In the genomic region with DNA sequence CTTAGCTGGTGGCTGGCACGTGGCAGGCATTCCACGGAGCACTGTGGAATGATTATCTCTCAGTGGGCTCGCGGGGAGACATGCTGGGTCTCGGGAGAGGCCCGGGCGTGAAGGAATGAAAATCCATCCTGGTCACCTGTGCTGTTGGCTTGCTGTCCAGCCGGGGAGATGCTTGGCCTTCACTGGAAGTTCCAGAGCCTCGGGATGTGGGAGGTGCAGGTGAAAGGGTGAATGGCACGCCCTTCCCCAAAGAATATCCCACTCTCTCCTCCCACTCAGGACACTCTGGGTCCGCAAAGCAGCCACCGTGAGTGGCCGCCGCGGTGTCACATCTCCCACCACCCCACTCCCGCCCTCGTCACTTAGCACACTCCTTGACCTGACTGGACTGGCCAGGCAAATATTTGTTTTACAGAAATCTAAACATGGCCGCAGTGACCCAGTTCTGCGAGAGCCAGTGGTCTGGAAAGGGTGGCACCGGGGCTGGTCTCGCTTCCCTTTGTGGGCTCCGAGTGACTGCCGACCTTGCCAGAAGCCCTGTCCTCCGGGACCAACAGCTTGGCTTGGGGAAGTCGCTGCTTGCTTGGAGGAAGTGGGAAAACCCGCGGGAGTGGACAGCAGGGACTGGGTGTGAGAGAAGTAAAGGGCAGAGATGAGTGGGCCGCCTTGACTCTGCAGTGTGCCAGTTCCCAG, we compare ENCODE assay signal across 1 cellular context.
TF ChIP-seq lines count a peak whose summit lies in the region.

No MANE protein-coding gene starts in this region.

TF ChIP-seq in HepG2, 621 proteins besides CTCF, POLR2A, EP300 and RAD21 (continued from another document and continues in another):
- no peak for TF ChIP-seq MXD4 (CRISPR knock-in tag; IDR thresholded peaks at IDR 0.05)
- peak; percentile 97 for TF ChIP-seq ZNF317 (CRISPR knock-in tag; IDR thresholded peaks at IDR 0.05)
- TF ChIP-seq, protein P1, sequence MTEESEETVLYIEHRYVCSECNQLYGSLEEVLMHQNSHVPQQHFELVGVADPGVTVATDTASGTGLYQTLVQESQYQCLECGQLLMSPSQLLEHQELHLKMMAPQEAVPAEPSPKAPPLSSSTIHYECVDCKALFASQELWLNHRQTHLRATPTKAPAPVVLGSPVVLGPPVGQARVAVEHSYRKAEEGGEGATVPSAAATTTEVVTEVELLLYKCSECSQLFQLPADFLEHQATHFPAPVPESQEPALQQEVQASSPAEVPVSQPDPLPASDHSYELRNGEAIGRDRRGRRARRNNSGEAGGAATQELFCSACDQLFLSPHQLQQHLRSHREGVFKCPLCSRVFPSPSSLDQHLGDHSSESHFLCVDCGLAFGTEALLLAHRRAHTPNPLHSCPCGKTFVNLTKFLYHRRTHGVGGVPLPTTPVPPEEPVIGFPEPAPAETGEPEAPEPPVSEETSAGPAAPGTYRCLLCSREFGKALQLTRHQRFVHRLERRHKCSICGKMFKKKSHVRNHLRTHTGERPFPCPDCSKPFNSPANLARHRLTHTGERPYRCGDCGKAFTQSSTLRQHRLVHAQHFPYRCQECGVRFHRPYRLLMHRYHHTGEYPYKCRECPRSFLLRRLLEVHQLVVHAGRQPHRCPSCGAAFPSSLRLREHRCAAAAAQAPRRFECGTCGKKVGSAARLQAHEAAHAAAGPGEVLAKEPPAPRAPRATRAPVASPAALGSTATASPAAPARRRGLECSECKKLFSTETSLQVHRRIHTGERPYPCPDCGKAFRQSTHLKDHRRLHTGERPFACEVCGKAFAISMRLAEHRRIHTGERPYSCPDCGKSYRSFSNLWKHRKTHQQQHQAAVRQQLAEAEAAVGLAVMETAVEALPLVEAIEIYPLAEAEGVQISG (CRISPR knock-in tag; IDR thresholded peaks at IDR 0.05): peak; percentile 80
- TF ChIP-seq, protein P2, sequence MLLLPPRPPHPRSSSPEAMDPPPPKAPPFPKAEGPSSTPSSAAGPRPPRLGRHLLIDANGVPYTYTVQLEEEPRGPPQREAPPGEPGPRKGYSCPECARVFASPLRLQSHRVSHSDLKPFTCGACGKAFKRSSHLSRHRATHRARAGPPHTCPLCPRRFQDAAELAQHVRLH (CRISPR knock-in tag; IDR thresholded peaks at IDR 0.05; ENCODE audit: borderline replicate concordance, low read depth): no peak
- no peak for TF ChIP-seq AHR (CRISPR knock-in tag; IDR thresholded peaks at IDR 0.05)
- TF ChIP-seq ASH2L (IDR thresholded peaks at IDR 0.05; ENCODE audit: insufficient read length, low read depth, low read length): peak; percentile 55
- TF ChIP-seq, protein P3, sequence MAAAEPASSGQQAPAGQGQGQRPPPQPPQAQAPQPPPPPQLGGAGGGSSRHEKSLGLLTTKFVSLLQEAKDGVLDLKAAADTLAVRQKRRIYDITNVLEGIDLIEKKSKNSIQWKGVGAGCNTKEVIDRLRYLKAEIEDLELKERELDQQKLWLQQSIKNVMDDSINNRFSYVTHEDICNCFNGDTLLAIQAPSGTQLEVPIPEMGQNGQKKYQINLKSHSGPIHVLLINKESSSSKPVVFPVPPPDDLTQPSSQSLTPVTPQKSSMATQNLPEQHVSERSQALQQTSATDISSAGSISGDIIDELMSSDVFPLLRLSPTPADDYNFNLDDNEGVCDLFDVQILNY (CRISPR knock-in tag; conservative IDR thresholded peaks at IDR 0.05): no peak
- TF ChIP-seq KAT2B (IDR thresholded peaks at IDR 0.05; ENCODE audit: borderline replicate concordance, low read depth, low read length): no peak
- TF ChIP-seq TOE1 (CRISPR knock-in tag; IDR thresholded peaks at IDR 0.05): no peak
- TF ChIP-seq, protein P4, sequence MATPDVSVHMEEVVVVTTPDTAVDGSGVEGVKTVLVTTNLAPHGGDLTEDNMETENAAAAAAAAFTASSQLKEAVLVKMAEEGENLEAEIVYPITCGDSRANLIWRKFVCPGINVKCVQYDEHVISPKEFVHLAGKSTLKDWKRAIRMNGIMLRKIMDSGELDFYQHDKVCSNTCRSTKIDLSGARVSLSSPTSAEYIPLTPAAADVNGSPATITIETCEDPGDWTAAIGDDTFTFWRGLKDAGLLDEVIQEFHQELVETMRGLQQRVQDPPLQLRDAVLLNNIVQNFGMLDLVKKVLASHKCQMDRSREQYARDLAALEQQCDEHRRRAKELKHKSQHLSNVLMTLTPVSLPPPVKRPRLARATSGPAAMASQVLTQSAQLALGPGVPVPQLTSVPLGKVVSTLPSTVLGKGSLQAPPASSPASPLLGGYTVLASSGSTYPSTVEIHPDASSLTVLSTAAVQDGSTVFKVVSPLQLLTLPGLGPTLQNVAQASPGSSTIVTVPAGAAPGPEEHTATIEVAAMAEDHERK (CRISPR knock-in tag; IDR thresholded peaks at IDR 0.05; ENCODE audit: low read depth): no peak
- TF ChIP-seq HNRNPK (IDR thresholded peaks at IDR 0.05; ENCODE audit: low read depth, low read length, poor library complexity, severe bottlenecking): no peak
- TF ChIP-seq JUN (CRISPR knock-in tag; IDR thresholded peaks at IDR 0.05): no peak
- TF ChIP-seq, protein P5, sequence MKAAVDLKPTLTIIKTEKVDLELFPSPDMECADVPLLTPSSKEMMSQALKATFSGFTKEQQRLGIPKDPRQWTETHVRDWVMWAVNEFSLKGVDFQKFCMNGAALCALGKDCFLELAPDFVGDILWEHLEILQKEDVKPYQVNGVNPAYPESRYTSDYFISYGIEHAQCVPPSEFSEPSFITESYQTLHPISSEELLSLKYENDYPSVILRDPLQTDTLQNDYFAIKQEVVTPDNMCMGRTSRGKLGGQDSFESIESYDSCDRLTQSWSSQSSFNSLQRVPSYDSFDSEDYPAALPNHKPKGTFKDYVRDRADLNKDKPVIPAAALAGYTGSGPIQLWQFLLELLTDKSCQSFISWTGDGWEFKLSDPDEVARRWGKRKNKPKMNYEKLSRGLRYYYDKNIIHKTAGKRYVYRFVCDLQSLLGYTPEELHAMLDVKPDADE (CRISPR knock-in tag; IDR thresholded peaks at IDR 0.05): no peak
- TF ChIP-seq MED13 (CRISPR knock-in tag; IDR thresholded peaks at IDR 0.05): no peak
- TF ChIP-seq SRY (CRISPR knock-in tag; IDR thresholded peaks at IDR 0.05): no peak
- no peak for TF ChIP-seq STAG1 (CRISPR knock-in tag; IDR thresholded peaks at IDR 0.05)
- TF ChIP-seq FOXO1 (CRISPR knock-in tag; IDR thresholded peaks at IDR 0.05): no peak; the same call in 1 of the 2 replicates
- TF ChIP-seq, protein P6, sequence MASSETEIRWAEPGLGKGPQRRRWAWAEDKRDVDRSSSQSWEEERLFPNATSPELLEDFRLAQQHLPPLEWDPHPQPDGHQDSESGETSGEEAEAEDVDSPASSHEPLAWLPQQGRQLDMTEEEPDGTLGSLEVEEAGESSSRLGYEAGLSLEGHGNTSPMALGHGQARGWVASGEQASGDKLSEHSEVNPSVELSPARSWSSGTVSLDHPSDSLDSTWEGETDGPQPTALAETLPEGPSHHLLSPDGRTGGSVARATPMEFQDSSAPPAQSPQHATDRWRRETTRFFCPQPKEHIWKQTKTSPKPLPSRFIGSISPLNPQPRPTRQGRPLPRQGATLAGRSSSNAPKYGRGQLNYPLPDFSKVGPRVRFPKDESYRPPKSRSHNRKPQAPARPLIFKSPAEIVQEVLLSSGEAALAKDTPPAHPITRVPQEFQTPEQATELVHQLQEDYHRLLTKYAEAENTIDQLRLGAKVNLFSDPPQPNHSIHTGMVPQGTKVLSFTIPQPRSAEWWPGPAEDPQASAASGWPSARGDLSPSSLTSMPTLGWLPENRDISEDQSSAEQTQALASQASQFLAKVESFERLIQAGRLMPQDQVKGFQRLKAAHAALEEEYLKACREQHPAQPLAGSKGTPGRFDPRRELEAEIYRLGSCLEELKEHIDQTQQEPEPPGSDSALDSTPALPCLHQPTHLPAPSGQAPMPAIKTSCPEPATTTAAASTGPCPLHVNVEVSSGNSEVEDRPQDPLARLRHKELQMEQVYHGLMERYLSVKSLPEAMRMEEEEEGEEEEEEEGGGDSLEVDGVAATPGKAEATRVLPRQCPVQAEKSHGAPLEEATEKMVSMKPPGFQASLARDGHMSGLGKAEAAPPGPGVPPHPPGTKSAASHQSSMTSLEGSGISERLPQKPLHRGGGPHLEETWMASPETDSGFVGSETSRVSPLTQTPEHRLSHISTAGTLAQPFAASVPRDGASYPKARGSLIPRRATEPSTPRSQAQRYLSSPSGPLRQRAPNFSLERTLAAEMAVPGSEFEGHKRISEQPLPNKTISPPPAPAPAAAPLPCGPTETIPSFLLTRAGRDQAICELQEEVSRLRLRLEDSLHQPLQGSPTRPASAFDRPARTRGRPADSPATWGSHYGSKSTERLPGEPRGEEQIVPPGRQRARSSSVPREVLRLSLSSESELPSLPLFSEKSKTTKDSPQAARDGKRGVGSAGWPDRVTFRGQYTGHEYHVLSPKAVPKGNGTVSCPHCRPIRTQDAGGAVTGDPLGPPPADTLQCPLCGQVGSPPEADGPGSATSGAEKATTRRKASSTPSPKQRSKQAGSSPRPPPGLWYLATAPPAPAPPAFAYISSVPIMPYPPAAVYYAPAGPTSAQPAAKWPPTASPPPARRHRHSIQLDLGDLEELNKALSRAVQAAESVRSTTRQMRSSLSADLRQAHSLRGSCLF (CRISPR knock-in tag; IDR thresholded peaks at IDR 0.05; ENCODE audit: borderline replicate concordance): no peak
- TF ChIP-seq, protein P7, sequence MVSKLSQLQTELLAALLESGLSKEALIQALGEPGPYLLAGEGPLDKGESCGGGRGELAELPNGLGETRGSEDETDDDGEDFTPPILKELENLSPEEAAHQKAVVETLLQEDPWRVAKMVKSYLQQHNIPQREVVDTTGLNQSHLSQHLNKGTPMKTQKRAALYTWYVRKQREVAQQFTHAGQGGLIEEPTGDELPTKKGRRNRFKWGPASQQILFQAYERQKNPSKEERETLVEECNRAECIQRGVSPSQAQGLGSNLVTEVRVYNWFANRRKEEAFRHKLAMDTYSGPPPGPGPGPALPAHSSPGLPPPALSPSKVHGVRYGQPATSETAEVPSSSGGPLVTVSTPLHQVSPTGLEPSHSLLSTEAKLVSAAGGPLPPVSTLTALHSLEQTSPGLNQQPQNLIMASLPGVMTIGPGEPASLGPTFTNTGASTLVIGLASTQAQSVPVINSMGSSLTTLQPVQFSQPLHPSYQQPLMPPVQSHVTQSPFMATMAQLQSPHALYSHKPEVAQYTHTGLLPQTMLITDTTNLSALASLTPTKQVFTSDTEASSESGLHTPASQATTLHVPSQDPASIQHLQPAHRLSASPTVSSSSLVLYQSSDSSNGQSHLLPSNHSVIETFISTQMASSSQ (IDR thresholded peaks at IDR 0.05; ENCODE audit: low read depth): peak; percentile 56; the same call in 1 of the 2 replicates
- TF ChIP-seq, protein P7 (CRISPR knock-in tag; IDR thresholded peaks at IDR 0.05; ENCODE audit: borderline replicate concordance): peak; percentile 28; the same call in 1 of the 2 replicates
- TF ChIP-seq HNRNPL (IDR thresholded peaks at IDR 0.05; ENCODE audit: low read depth, low read length): peak; percentile 97
- TF ChIP-seq, protein P8, sequence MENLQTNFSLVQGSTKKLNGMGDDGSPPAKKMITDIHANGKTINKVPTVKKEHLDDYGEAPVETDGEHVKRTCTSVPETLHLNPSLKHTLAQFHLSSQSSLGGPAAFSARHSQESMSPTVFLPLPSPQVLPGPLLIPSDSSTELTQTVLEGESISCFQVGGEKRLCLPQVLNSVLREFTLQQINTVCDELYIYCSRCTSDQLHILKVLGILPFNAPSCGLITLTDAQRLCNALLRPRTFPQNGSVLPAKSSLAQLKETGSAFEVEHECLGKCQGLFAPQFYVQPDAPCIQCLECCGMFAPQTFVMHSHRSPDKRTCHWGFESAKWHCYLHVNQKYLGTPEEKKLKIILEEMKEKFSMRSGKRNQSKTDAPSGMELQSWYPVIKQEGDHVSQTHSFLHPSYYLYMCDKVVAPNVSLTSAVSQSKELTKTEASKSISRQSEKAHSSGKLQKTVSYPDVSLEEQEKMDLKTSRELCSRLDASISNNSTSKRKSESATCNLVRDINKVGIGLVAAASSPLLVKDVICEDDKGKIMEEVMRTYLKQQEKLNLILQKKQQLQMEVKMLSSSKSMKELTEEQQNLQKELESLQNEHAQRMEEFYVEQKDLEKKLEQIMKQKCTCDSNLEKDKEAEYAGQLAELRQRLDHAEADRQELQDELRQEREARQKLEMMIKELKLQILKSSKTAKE (CRISPR knock-in tag; IDR thresholded peaks at IDR 0.05; ENCODE audit: borderline replicate concordance): peak; percentile 94
- 0 out of 2 replicates have a peak, but pooled peaks have one; percentile 47 for TF ChIP-seq KDM6A (CRISPR knock-in tag; IDR thresholded peaks at IDR 0.05; ENCODE audit: low read depth)
- no peak for TF ChIP-seq FIP1L1 (IDR thresholded peaks at IDR 0.05; ENCODE audit: borderline replicate concordance, insufficient read depth, low read depth, low read length)
- TF ChIP-seq ZNF672 (CRISPR knock-in tag; IDR thresholded peaks at IDR 0.05): no peak
- TF ChIP-seq, protein P9, sequence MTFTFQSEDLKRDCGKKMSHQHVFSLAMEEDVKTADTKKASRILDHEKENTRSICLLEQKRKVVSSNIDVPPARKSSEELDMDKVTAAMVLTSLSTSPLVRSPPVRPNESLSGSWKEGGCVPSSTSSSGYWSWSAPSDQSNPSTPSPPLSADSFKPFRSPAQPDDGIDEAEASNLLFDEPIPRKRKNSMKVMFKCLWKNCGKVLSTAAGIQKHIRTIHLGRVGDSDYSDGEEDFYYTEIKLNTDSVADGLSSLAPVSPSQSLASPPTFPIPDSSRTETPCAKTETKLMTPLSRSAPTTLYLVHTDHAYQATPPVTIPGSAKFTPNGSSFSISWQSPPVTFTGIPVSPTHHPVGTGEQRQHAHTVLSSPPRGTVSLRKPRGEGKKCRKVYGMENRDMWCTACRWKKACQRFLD (CRISPR knock-in tag; IDR thresholded peaks at IDR 0.05; ENCODE audit: borderline replicate concordance): no peak
- TF ChIP-seq FOXJ3 (CRISPR knock-in tag; IDR thresholded peaks at IDR 0.05; ENCODE audit: borderline replicate concordance): no peak
- no peak for TF ChIP-seq ZNF430 (CRISPR knock-in tag; IDR thresholded peaks at IDR 0.05)
- TF ChIP-seq ZKSCAN5 (CRISPR knock-in tag; IDR thresholded peaks at IDR 0.05): no peak
- TF ChIP-seq CENPT (CRISPR knock-in tag; IDR thresholded peaks at IDR 0.05; ENCODE audit: low read depth): no peak
- no peak for TF ChIP-seq NFRKB (IDR thresholded peaks at IDR 0.05)
- no peak for TF ChIP-seq RBAK (CRISPR knock-in tag; IDR thresholded peaks at IDR 0.05)
- no peak for TF ChIP-seq CHD4 (IDR thresholded peaks at IDR 0.05; ENCODE audit: borderline replicate concordance, low read length)
- peak; percentile 43; the same call in 1 of the 2 replicates for TF ChIP-seq MIXL1 (CRISPR knock-in tag; IDR thresholded peaks at IDR 0.05)
- TF ChIP-seq, protein P10, sequence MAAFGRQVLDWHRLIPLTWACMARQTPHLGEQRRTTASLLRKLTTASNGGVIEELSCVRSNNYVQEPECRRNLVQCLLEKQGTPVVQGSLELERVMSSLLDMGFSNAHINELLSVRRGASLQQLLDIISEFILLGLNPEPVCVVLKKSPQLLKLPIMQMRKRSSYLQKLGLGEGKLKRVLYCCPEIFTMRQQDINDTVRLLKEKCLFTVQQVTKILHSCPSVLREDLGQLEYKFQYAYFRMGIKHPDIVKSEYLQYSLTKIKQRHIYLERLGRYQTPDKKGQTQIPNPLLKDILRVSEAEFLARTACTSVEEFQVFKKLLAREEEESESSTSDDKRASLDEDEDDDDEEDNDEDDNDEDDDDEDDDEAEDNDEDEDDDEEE (CRISPR knock-in tag; IDR thresholded peaks at IDR 0.05): no peak; the same call in 1 of the 2 replicates
